Comparison of ENCODE assay signal across 1 cellular context in the genomic region with DNA sequence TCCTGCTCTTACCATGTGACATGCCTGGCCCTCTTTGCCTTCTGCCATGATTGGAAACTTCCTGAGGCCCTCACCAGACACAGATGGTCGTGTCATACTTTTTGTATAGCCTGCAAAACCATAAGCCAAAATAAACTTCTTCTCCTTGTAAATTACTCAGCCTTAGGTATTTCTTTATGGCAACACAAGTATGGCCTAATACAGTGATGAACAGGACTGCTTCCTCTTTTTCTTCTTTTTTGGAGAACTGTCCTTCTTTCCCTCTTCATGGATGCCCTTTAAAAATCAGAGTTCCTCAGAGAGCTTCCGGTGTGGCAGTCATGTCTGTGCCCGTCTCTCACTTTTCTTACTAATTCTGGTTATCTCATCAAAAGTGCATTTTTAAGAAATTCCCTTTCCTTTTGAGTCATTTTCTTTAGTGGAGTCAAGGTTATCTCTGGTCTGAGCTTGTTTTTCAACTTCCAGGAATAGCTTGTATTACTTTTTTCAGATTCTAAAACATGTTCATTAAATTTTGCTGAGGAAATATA.
A peak's percentile ranks its signal among the peaks of the same experiment; 100 is the strongest.
TF ChIP-seq lines count a peak whose summit lies in the region.

No MANE protein-coding gene starts in this region.

TF ChIP-seq in GM12878, 131 proteins besides CTCF, POLR2A, EP300 and RAD21 (continued from another document):
- TF ChIP-seq SMC3 (IDR thresholded peaks at IDR 0.05; ENCODE audit: borderline replicate concordance, low read length) (no peak), PML (IDR thresholded peaks at IDR 0.05; ENCODE audit: low read length) (no peak), MEF2A (IDR thresholded peaks at IDR 0.05; ENCODE audit: insufficient read depth, low read depth, low read length) (0 out of 2 replicates have a peak, but pooled peaks have one; percentile 30), PAX5 (IDR thresholded peaks at IDR 0.05; ENCODE audit: borderline replicate concordance, low read depth, low read length) (no peak), DPF2 (IDR thresholded peaks at IDR 0.05) (no peak), IKZF1 (conservative IDR thresholded peaks at IDR 0.05) (peak; percentile 25; the same call in 1 of the 2 replicates), USF1 (IDR thresholded peaks at IDR 0.05; ENCODE audit: borderline replicate concordance, extremely low read length, insufficient read depth, low read depth, low read length) (no peak), NBN (IDR thresholded peaks at IDR 0.05) (no peak), CBX3 (IDR thresholded peaks at IDR 0.05; ENCODE audit: borderline replicate concordance, low read depth) (no peak), POU2F2 (IDR thresholded peaks at IDR 0.05; ENCODE audit: borderline replicate concordance, low read depth, low read length) (no peak), JUNB (IDR thresholded peaks at IDR 0.05) (peak; percentile 94), EED (IDR thresholded peaks at IDR 0.05; ENCODE audit: low read depth) (peak; percentile 90), ZNF384 (IDR thresholded peaks at IDR 0.05; ENCODE audit: borderline replicate concordance, low read depth, low read length) (no peak), SKIL (IDR thresholded peaks at IDR 0.05; ENCODE audit: low read depth, poor library complexity, severe bottlenecking) (peak; percentile 56), NFIC (IDR thresholded peaks at IDR 0.05; ENCODE audit: low read depth, low read length) (peak; percentile 90), CREM (IDR thresholded peaks at IDR 0.05; ENCODE audit: low read depth) (peak; percentile 39; the same call in 1 of the 2 replicates), SUPT20H (IDR thresholded peaks at IDR 0.05; ENCODE audit: borderline replicate concordance, control insufficient read depth, low read depth, low read length) (no peak), NR2C2 (IDR thresholded peaks at IDR 0.05; ENCODE audit: borderline replicate concordance, control insufficient read depth, insufficient read length, low read depth) (no peak), SPI1 (IDR thresholded peaks at IDR 0.05; ENCODE audit: borderline replicate concordance, insufficient read depth, low read depth, low read length) (peak; percentile 51; the same call in 1 of the 2 replicates), ATF3 (IDR thresholded peaks at IDR 0.05; ENCODE audit: borderline replicate concordance, extremely low read depth, low read depth, low read length) (no peak), KDM1A (IDR thresholded peaks at IDR 0.05; ENCODE audit: borderline replicate concordance) (no peak), ETV6 (conservative IDR thresholded peaks at IDR 0.05 in 1 of 2, IDR thresholded peaks at IDR 0.05 in 1 of 2; ENCODE audit: borderline replicate concordance in 1 of 2, low read depth in 1 of 2) (peak in 1 of 2 experiments; percentile 84; a peak in 2 of 4 replicates), MTA3 (IDR thresholded peaks at IDR 0.05; ENCODE audit: borderline replicate concordance, low read length) (peak; percentile 70; the same call in 1 of the 2 replicates), ZSCAN29 (IDR thresholded peaks at IDR 0.05) (no peak), BHLHE40 (IDR thresholded peaks at IDR 0.05; ENCODE audit: borderline replicate concordance in 1 of 2, low read depth in 2 of 2, low read length in 1 of 2) (no peak)
- TF ChIP-seq, protein P1, sequence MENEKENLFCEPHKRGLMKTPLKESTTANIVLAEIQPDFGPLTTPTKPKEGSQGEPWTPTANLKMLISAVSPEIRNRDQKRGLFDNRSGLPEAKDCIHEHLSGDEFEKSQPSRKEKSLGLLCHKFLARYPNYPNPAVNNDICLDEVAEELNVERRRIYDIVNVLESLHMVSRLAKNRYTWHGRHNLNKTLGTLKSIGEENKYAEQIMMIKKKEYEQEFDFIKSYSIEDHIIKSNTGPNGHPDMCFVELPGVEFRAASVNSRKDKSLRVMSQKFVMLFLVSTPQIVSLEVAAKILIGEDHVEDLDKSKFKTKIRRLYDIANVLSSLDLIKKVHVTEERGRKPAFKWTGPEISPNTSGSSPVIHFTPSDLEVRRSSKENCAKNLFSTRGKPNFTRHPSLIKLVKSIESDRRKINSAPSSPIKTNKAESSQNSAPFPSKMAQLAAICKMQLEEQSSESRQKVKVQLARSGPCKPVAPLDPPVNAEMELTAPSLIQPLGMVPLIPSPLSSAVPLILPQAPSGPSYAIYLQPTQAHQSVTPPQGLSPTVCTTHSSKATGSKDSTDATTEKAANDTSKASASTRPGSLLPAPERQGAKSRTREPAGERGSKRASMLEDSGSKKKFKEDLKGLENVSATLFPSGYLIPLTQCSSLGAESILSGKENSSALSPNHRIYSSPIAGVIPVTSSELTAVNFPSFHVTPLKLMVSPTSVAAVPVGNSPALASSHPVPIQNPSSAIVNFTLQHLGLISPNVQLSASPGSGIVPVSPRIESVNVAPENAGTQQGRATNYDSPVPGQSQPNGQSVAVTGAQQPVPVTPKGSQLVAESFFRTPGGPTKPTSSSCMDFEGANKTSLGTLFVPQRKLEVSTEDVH (IDR thresholded peaks at IDR 0.05; ENCODE audit: low read depth, partially characterized antibody): no peak
- TF ChIP-seq, protein P2, sequence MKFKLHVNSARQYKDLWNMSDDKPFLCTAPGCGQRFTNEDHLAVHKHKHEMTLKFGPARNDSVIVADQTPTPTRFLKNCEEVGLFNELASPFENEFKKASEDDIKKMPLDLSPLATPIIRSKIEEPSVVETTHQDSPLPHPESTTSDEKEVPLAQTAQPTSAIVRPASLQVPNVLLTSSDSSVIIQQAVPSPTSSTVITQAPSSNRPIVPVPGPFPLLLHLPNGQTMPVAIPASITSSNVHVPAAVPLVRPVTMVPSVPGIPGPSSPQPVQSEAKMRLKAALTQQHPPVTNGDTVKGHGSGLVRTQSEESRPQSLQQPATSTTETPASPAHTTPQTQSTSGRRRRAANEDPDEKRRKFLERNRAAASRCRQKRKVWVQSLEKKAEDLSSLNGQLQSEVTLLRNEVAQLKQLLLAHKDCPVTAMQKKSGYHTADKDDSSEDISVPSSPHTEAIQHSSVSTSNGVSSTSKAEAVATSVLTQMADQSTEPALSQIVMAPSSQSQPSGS (IDR thresholded peaks at IDR 0.05; ENCODE audit: low read length): 0 out of 2 replicates have a peak, but pooled peaks have one; percentile 22
- TF ChIP-seq, protein P3, sequence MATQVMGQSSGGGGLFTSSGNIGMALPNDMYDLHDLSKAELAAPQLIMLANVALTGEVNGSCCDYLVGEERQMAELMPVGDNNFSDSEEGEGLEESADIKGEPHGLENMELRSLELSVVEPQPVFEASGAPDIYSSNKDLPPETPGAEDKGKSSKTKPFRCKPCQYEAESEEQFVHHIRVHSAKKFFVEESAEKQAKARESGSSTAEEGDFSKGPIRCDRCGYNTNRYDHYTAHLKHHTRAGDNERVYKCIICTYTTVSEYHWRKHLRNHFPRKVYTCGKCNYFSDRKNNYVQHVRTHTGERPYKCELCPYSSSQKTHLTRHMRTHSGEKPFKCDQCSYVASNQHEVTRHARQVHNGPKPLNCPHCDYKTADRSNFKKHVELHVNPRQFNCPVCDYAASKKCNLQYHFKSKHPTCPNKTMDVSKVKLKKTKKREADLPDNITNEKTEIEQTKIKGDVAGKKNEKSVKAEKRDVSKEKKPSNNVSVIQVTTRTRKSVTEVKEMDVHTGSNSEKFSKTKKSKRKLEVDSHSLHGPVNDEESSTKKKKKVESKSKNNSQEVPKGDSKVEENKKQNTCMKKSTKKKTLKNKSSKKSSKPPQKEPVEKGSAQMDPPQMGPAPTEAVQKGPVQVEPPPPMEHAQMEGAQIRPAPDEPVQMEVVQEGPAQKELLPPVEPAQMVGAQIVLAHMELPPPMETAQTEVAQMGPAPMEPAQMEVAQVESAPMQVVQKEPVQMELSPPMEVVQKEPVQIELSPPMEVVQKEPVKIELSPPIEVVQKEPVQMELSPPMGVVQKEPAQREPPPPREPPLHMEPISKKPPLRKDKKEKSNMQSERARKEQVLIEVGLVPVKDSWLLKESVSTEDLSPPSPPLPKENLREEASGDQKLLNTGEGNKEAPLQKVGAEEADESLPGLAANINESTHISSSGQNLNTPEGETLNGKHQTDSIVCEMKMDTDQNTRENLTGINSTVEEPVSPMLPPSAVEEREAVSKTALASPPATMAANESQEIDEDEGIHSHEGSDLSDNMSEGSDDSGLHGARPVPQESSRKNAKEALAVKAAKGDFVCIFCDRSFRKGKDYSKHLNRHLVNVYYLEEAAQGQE (IDR thresholded peaks at IDR 0.05; ENCODE audit: low read depth, low read length): no peak
- TF ChIP-seq, protein P4, sequence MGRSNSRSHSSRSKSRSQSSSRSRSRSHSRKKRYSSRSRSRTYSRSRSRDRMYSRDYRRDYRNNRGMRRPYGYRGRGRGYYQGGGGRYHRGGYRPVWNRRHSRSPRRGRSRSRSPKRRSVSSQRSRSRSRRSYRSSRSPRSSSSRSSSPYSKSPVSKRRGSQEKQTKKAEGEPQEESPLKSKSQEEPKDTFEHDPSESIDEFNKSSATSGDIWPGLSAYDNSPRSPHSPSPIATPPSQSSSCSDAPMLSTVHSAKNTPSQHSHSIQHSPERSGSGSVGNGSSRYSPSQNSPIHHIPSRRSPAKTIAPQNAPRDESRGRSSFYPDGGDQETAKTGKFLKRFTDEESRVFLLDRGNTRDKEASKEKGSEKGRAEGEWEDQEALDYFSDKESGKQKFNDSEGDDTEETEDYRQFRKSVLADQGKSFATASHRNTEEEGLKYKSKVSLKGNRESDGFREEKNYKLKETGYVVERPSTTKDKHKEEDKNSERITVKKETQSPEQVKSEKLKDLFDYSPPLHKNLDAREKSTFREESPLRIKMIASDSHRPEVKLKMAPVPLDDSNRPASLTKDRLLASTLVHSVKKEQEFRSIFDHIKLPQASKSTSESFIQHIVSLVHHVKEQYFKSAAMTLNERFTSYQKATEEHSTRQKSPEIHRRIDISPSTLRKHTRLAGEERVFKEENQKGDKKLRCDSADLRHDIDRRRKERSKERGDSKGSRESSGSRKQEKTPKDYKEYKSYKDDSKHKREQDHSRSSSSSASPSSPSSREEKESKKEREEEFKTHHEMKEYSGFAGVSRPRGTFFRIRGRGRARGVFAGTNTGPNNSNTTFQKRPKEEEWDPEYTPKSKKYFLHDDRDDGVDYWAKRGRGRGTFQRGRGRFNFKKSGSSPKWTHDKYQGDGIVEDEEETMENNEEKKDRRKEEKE (IDR thresholded peaks at IDR 0.05): no peak
- TF ChIP-seq, protein P5, sequence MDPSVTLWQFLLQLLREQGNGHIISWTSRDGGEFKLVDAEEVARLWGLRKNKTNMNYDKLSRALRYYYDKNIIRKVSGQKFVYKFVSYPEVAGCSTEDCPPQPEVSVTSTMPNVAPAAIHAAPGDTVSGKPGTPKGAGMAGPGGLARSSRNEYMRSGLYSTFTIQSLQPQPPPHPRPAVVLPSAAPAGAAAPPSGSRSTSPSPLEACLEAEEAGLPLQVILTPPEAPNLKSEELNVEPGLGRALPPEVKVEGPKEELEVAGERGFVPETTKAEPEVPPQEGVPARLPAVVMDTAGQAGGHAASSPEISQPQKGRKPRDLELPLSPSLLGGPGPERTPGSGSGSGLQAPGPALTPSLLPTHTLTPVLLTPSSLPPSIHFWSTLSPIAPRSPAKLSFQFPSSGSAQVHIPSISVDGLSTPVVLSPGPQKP (IDR thresholded peaks at IDR 0.05; ENCODE audit: low read depth, low read length): no peak
- TF ChIP-seq, protein P6, sequence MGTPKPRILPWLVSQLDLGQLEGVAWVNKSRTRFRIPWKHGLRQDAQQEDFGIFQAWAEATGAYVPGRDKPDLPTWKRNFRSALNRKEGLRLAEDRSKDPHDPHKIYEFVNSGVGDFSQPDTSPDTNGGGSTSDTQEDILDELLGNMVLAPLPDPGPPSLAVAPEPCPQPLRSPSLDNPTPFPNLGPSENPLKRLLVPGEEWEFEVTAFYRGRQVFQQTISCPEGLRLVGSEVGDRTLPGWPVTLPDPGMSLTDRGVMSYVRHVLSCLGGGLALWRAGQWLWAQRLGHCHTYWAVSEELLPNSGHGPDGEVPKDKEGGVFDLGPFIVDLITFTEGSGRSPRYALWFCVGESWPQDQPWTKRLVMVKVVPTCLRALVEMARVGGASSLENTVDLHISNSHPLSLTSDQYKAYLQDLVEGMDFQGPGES (IDR thresholded peaks at IDR 0.05): no peak
TF ChIP-seq in GM12878: peak in this region for 18.
